13 cellular contexts compared by ENCODE assay signal in the genomic region with DNA sequence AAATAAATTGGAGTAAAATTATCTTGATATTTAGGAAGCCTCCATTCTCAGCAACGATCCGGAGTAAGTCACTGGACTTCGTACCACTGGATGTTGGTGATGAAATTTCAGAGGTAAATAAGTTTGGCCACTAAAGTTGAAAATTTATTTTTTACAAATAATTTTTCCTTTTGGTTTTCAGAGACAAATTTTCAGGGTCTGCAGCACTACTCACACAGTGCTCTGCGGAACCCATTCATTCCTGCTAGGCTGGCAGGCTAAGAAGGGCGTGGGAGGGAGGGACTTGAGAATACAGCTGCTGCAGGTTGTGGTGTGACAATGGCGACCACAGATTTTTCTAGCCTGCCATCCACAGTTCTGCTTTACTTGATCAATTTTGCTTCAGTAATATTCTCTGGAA. TPM values are rescaled to one million over a fixed set of nuclear protein-coding genes. Genes with fewer than 3 reads are reported as not detected.
DNase-seq lines count a peak whose midpoint lies in the region; ATAC-seq and TF ChIP-seq lines count a peak whose summit lies in the region.
"Had no signal": no experiment of that assay in that cellular context is flagged by ENCODE, and none has a peak within 500 bp of the region (broad histone marks: within the 10 kb centered on the region; RNA-seq: fewer than 3 reads in every experiment).

No MANE protein-coding gene starts in this region.

- WGBS in endodermal cell (ENCODE audit: insufficient coverage in 1 of 2, insufficient read length in 1 of 2), 2 experiments = 86% methylated on average over 6 of the region's 6 CpGs; no CpG with 5 or more reads in 1 of the 2 experiments
- 68 to 89% methylated on average over 6 of the region's 6 CpGs for WGBS in sigmoid colon, 2 donors

- H3K4me1 Mint-ChIP-seq in endodermal cell = no peaks in the 10 kb centered on the region

- no peak for TF ChIP-seq CTCF in endodermal cell (conservative IDR thresholded peaks at IDR 0.05)
- TF ChIP-seq CTCF in sigmoid colon (IDR thresholded peaks at IDR 0.05) = no peak

- no peak overlapping the region for H3K4me3 Mint-ChIP-seq in endodermal cell

- DNase-seq in NCI-H1436 (lab: John Stamatoyannopoulos, UW) (peak; percentile 65), NCI-H1436 treated with DMSO at 0.1 percent for 48 hours (lab: John Stamatoyannopoulos, UW) (no peak), NCI-H2227 treated with DMSO at 0.1 percent for 48 hours (lab: John Stamatoyannopoulos, UW) (peak; percentile 27), endodermal cell (peak; percentile 65), sigmoid colon (no peak), left lobe of liver (ENCODE audit: low spot score) (no peak), kidney tubule cell (ENCODE audit: low spot score) (no peak), NK-92 (lab: John Stamatoyannopoulos, UW; ENCODE audit: unreplicated experiment) (no peak)
- DNase-seq: 8988T; activated T-cell treated with anti-CD3 and anti-CD28 coated beads, Interleukin-2, amount 50 U/mL, for 4 hours; cerebellar nuclear complex; naive B cell; trophoblast cell had no signal

- H3K27ac ChIP-seq in endodermal cell (ENCODE audit: low read depth, low read length) (peak overlapping the region; percentile 51), sigmoid colon (peak overlapping the region; percentile 95 to 100 (median 100))

- H3K4me3 ChIP-seq in endodermal cell (ENCODE audit: low read length) (no peak overlapping the region), sigmoid colon (no peak overlapping the region)

- no peak overlapping the region for H3K27ac Mint-ChIP-seq in endodermal cell

- TF ChIP-seq EP300 in sigmoid colon (IDR thresholded peaks at IDR 0.05) = no peak

- H3K9ac ChIP-seq in endodermal cell (ENCODE audit: extremely low read depth, low read length, poor library complexity, severe bottlenecking) = no peak overlapping the region

- intact Hi-C loops in sigmoid colon (cut with DNase I) = no loop called here

- H3K36me3 Mint-ChIP-seq in endodermal cell (ENCODE audit: low read depth) = peaks cover 12% of the 10 kb centered on the region

- H3K9me3 Mint-ChIP-seq in endodermal cell = no peaks in the 10 kb centered on the region
- H3K9me3 Mint-ChIP-seq: activated T-cell treated with anti-CD3 and anti-CD28 coated beads, Interleukin-2, amount 50 U/mL, for 4 hours; naive B cell had no signal

- H3K27me3 Mint-ChIP-seq in endodermal cell (ENCODE audit: insufficient read depth) = peaks cover 6% of the 10 kb centered on the region
- H3K27me3 Mint-ChIP-seq: naive B cell had no signal

- peaks cover 13% of the 10 kb centered on the region for H3K36me3 ChIP-seq in endodermal cell (ENCODE audit: control insufficient read depth, insufficient read depth, low read length)
- H3K36me3 ChIP-seq in sigmoid colon = peaks cover 0 to 14% (median 11%) of the 10 kb centered on the region in 4 donors

- H3K9me3 ChIP-seq in endodermal cell (ENCODE audit: control insufficient read depth, low read length) (no peaks in the 10 kb centered on the region), sigmoid colon (no peaks in the 10 kb centered on the region)

- no peak for ATAC-seq in left lobe of liver
- ATAC-seq: activated T-cell treated with anti-CD3 and anti-CD28 coated beads, Interleukin-2, amount 50 U/mL, for 4 hours had no signal

- TF ChIP-seq POLR2A in sigmoid colon (IDR thresholded peaks at IDR 0.05) = no peak

- H3K27me3 ChIP-seq in endodermal cell (ENCODE audit: control insufficient read depth, insufficient read depth, low read length, poor library complexity, severe bottlenecking) (no peaks in the 10 kb centered on the region), sigmoid colon (no peaks in the 10 kb centered on the region)

- peaks cover 4% of the 10 kb centered on the region for H3K4me1 ChIP-seq in endodermal cell (ENCODE audit: control insufficient read depth, insufficient read depth, low read length)
- peaks cover 0 to 32% (median 22%) of the 10 kb centered on the region in 4 donors for H3K4me1 ChIP-seq in sigmoid colon

RNA-seq across cellular contexts. Expression of gene TUBA1A, which starts 1.4 kb away (rescaled TPM):
- 100 to 1,000 TPM; 166 to 298 TPM for total RNA-seq in endodermal cell
- 3,131 TPM for polyA plus RNA-seq in endodermal cell (2013, experiment 1 of 2)
- 3,053 TPM for polyA plus RNA-seq in endodermal cell (2013, experiment 2 of 2)
- total RNA-seq in sigmoid colon = 100 to 1,000 TPM; 614 to 677 (median 635) TPM
- 100 to 1,000 TPM in 1 of 3 donors, 10 to 100 TPM in 2; 20.1 to 129 (median 41.4) TPM for polyA plus RNA-seq in sigmoid colon
- 4.8 TPM for total RNA-seq in left lobe of liver

RNA-seq across cellular contexts. Expression of gene TUBA1B, which starts 59.1 kb away (rescaled TPM):
- total RNA-seq in endodermal cell (1,000 to 10,000 TPM; 1,474 to 1,587 TPM), sigmoid colon (100 to 1,000 TPM; 651 to 712 (median 682) TPM), left lobe of liver (144 TPM)
- 3,020 TPM for polyA plus RNA-seq in endodermal cell (2013, experiment 1 of 2)
- 2,902 TPM for polyA plus RNA-seq in endodermal cell (2013, experiment 2 of 2)
- polyA plus RNA-seq in sigmoid colon = 1,000 to 10,000 TPM in 1 of 3 donors, 100 to 1,000 TPM in 2; 482 to 1,083 (median 767) TPM

Comparison
In these comparisons a context has a peak if more than half of its experiments do, and no peak if none do; other contexts are left out.
1. DNase-seq: peak in NCI-H1436 (single experiment), NCI-H2227 treated with DMSO at 0.1 percent for 48 hours (single experiment) and endodermal cell (single experiment); none in NCI-H1436 treated with DMSO at 0.1 percent for 48 hours (single experiment), sigmoid colon (single experiment), left lobe of liver (single experiment), kidney tubule cell (single experiment) and NK-92 (single experiment).
2. RNA of gene TUBA1A, which starts 1.4 kb away (total RNA-seq): 614 to 677 TPM in sigmoid colon and 166 to 298 TPM in endodermal cell; 4.8 TPM in left lobe of liver (single experiment); every median in the first group is over 10 times any median in the second.